Comparison of ENCODE assay signal across 16 cellular contexts in genomic region chr6:79494841-79495240, GRCh38.
"Had no signal": no experiment of that assay in that cellular context is flagged by ENCODE, and none has a peak within 500 bp of the region (broad histone marks: within the 10 kb centered on the region; RNA-seq: fewer than 3 reads in every experiment).

No MANE protein-coding gene starts in this region.

- H3K4me3 ChIP-seq: esophagus squamous epithelium, pancreas, skin epidermis, stomach, thoracic aorta, vagina had no signal

- ATAC-seq: activated CD4-positive, CD25-positive, alpha-beta regulatory T cell treated with anti-CD3 and anti-CD28 coated beads, Interleukin-2, amount 50 U/mL, for 24 hours; activated naive CD4-positive, alpha-beta T cell treated with anti-CD3 and anti-CD28 coated beads, Interleukin-2, amount 50 U/mL, for 72 hours; pancreas had no signal

- H3K4me3 Mint-ChIP-seq: neural crest cell had no signal

- H3K27ac Mint-ChIP-seq: activated naive CD4-positive, alpha-beta T cell treated with anti-CD3 and anti-CD28 coated beads, Interleukin-2, amount 50 U/mL, for 72 hours had no signal

- DNase-seq: activated T-cell treated with anti-CD3 and anti-CD28 coated beads, Interleukin-2, amount 50 U/mL, for 1 hour; anterior cingulate cortex; cerebellar nuclear complex; esophagus squamous epithelium; foreskin fibroblast; head of caudate nucleus; kidney glomerular epithelial cell; pancreas; stomach; T-helper 2 cell had no signal

- H3K4me1 ChIP-seq: esophagus squamous epithelium, pancreas, stomach, vagina had no signal

- H3K9me3 ChIP-seq: esophagus squamous epithelium, pancreas, stomach, thoracic aorta, vagina had no signal

- H3K9me3 Mint-ChIP-seq: activated naive CD4-positive, alpha-beta T cell treated with anti-CD3 and anti-CD28 coated beads, Interleukin-2, amount 50 U/mL, for 72 hours; neural crest cell had no signal

- H3K36me3 ChIP-seq: esophagus squamous epithelium, pancreas, thoracic aorta had no signal

- H3K27me3 ChIP-seq: esophagus squamous epithelium, pancreas, stomach, vagina had no signal

- H3K36me3 Mint-ChIP-seq: activated naive CD4-positive, alpha-beta T cell treated with anti-CD3 and anti-CD28 coated beads, Interleukin-2, amount 50 U/mL, for 72 hours had no signal
